7 cellular contexts compared by ENCODE assay signal in the genomic region with DNA sequence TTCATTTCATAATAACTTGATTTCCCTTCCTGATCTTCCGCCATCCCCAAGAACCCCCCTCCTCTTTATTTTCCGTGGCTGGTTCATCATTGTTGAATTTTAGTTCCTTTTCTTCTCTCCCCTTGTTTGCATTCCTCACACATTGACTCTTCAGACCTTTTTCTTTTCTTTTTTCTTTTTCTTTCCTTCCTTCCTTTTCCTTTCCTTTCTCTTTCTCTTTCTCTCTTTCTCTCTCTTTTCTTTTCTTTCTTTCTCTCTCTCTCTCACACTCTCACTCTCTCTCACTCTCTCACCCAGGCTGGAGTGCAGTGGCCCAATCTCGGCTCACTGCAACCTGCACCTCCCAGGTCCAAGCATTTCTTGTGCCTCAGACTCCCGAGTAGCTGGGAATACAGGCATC.
"Had no signal": no experiment of that assay in that cellular context is flagged by ENCODE, and none has a peak within 500 bp of the region (broad histone marks: within the 10 kb centered on the region; RNA-seq: fewer than 3 reads in every experiment).

No MANE protein-coding gene starts in this region.

- H2AFZ ChIP-seq: GM23248 had no signal

- H3K4me3 ChIP-seq: GM23248, HAP-1, K562 had no signal

- H3K27ac ChIP-seq: GM23248 had no signal

- H3K36me3 ChIP-seq: HAP-1 had no signal

- H3K9ac ChIP-seq: GM23248 had no signal

- ATAC-seq: K562 had no signal

- FAIRE-seq: HTR-8/SVneo, K562 had no signal

- DNase-seq: GM23248, GOT3, H7, KG1 had no signal

- H3K9me3 ChIP-seq: HAP-1 had no signal
